Comparison of ENCODE assay signal across 12 cellular contexts in the genomic region with DNA sequence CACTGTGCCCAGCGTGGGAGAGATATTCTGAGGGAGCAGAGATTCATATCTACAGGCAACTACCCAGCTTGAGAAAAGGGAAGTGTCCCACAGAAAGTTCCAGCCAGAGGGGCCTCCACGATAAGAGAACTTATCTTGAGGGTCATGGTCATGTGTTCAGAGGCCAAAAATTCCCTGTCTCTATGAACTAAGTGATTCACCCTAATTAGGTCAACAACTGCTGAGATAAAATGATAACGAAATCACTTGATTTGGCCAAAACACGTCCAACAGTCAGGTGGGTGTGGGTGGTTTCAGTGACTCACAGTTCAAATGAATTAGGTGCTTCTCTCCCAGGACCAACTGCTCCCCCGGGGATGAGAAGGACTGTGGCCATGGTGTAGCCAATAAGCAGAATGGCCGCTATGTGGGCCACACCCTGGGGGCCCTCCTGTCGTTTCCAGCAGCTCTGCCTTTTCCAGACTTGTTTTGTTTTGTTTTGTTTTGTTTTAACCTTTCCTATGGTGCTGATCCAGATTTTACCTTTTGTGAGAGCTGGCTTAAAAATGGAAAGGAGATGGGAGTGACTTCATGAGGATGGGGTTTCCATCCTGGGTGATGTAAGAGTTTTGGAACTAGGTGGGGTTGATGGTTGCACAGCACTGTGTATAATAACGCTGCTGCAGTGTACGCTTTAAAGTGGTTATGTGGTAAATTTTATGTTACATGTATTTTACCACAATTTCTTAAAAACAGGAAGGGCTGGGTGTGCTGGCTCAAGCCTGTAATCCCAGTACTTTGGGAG. TPM values are rescaled to one million over a fixed set of nuclear protein-coding genes. Genes with fewer than 3 reads are reported as not detected.
DNase-seq lines count a peak whose midpoint lies in the region; ATAC-seq and TF ChIP-seq lines count a peak whose summit lies in the region.
"Had no signal": no experiment of that assay in that cellular context is flagged by ENCODE, and none has a peak within 500 bp of the region (broad histone marks: within the 10 kb centered on the region; RNA-seq: fewer than 3 reads in every experiment).

No MANE protein-coding gene starts in this region.

- H3K9me3 ChIP-seq in body of pancreas = no peaks in the 10 kb centered on the region
- H3K9me3 ChIP-seq: colonic mucosa, Peyer's patch had no signal

- H3K27me3 Mint-ChIP-seq in effector memory CD8-positive, alpha-beta T cell = no peaks in the 10 kb centered on the region
- peaks cover 18% of the 10 kb centered on the region for H3K27me3 Mint-ChIP-seq in stimulated activated memory B cell treated with anti-CD40 and anti-IgM and Interleukin-4, amounts not matched to agents 10 μg/mL and 1 μg/mL and 100 μg/mL, for 72 hours

- H3K36me3 Mint-ChIP-seq in effector memory CD8-positive, alpha-beta T cell (ENCODE audit: insufficient read depth) = peaks cover 8% of the 10 kb centered on the region
- H3K36me3 Mint-ChIP-seq in stimulated activated memory B cell treated with anti-CD40 and anti-IgM and Interleukin-4, amounts not matched to agents 10 μg/mL and 1 μg/mL and 100 μg/mL, for 72 hours = no peaks in the 10 kb centered on the region

- H3K9me3 Mint-ChIP-seq in effector memory CD8-positive, alpha-beta T cell = no peaks in the 10 kb centered on the region
- no peaks in the 10 kb centered on the region for H3K9me3 Mint-ChIP-seq in stimulated activated memory B cell treated with anti-CD40 and anti-IgM and Interleukin-4, amounts not matched to agents 10 μg/mL and 1 μg/mL and 100 μg/mL, for 72 hours

- no peak for TF ChIP-seq CTCF in body of pancreas (IDR thresholded peaks at IDR 0.05)

- DNase-seq in activated CD8-positive, alpha-beta memory T cell treated with anti-CD3 and anti-CD28 coated beads for 24 hours = peak; percentile 74
- no peak for DNase-seq in activated CD8-positive, alpha-beta memory T cell treated with anti-CD3 and anti-CD28 coated beads, Interleukin-2, amount 50 U/mL, for 4 hours
- peak; percentile 39 for DNase-seq in activated CD4-positive, alpha-beta T cell treated with anti-CD3 and anti-CD28 coated beads for 4 hours
- peak; percentile 36 to 47 (median 39) for DNase-seq in effector memory CD8-positive, alpha-beta T cell
- DNase-seq in body of pancreas = no peak
- DNase-seq in NCI-H345 treated with DMSO at 0.1 percent for 48 hours (lab: John Stamatoyannopoulos, UW; ENCODE audit: unreplicated experiment) = no peak
- DNase-seq: ACHN, colonic mucosa had no signal

- H3K27ac ChIP-seq in body of pancreas = no peak overlapping the region
- H3K27ac ChIP-seq: colonic mucosa had no signal

- H3K36me3 ChIP-seq in body of pancreas (replicated peaks in 1 of 2; ENCODE audit: insufficient read depth in 1 of 2, low read depth in 2 of 2) = no peaks in the 10 kb centered on the region
- H3K36me3 ChIP-seq: colonic mucosa, Peyer's patch had no signal

- no peak for TF ChIP-seq POLR2A in body of pancreas (IDR thresholded peaks at IDR 0.05)

- H3K4me3 Mint-ChIP-seq in effector memory CD8-positive, alpha-beta T cell = peak overlapping the region; percentile 61 to 64
- H3K4me3 Mint-ChIP-seq in stimulated activated memory B cell treated with anti-CD40 and anti-IgM and Interleukin-4, amounts not matched to agents 10 μg/mL and 1 μg/mL and 100 μg/mL, for 72 hours = no peak overlapping the region

- no peak overlapping the region for H3K4me3 ChIP-seq in body of pancreas
- H3K4me3 ChIP-seq: colonic mucosa, Peyer's patch, skin epidermis had no signal

- peaks cover 3% of the 10 kb centered on the region for H3K4me1 ChIP-seq in body of pancreas
- H3K4me1 ChIP-seq: colonic mucosa, Peyer's patch had no signal

- peak overlapping the region; percentile 92 to 95 for H3K27ac Mint-ChIP-seq in effector memory CD8-positive, alpha-beta T cell
- peak overlapping the region; percentile 81 for H3K27ac Mint-ChIP-seq in stimulated activated memory B cell treated with anti-CD40 and anti-IgM and Interleukin-4, amounts not matched to agents 10 μg/mL and 1 μg/mL and 100 μg/mL, for 72 hours

- intact Hi-C loops in body of pancreas (cut with DNase I) = no loop called here

- peak; percentile 78 for ATAC-seq in effector memory CD8-positive, alpha-beta T cell (replicated peaks)
- peak; percentile 71 for ATAC-seq in stimulated activated memory B cell treated with anti-CD40 and anti-IgM and Interleukin-4, amounts not matched to agents 10 μg/mL and 1 μg/mL and 100 μg/mL, for 72 hours
- ATAC-seq in body of pancreas = no peak
- no peak for ATAC-seq in HG02642 (IDR thresholded peaks at IDR 0.05; ENCODE audit: poor library complexity, unreplicated experiment)

- H3K4me1 Mint-ChIP-seq in effector memory CD8-positive, alpha-beta T cell (ENCODE audit: low read depth in 2 of 2) = peaks cover 39 to 43% of the 10 kb centered on the region in 2 donors
- peaks cover 27% of the 10 kb centered on the region for H3K4me1 Mint-ChIP-seq in stimulated activated memory B cell treated with anti-CD40 and anti-IgM and Interleukin-4, amounts not matched to agents 10 μg/mL and 1 μg/mL and 100 μg/mL, for 72 hours

- H3K27me3 ChIP-seq in body of pancreas = no peaks in the 10 kb centered on the region
- H3K27me3 ChIP-seq: colonic mucosa, Peyer's patch had no signal

- WGBS in body of pancreas, 2 donors = 32 to 47% methylated on average over 9 of the region's 9 CpGs

RNA-seq across cellular contexts. Expression of a gene that starts 8.7 kb away (rescaled TPM):
- total RNA-seq in body of pancreas = not detected
- total RNA-seq: colonic mucosa, Peyer's patch had no signal

RNA-seq across cellular contexts. Expression of a gene that starts 43.2 kb away (rescaled TPM):
- total RNA-seq in body of pancreas = 1 to 10 TPM; 2.3 to 3.3 TPM

Comparison
In these comparisons a context has a peak if more than half of its experiments do, and no peak if none do; other contexts are left out.
1. DNase-seq: peak in activated CD8-positive, alpha-beta memory T cell treated with anti-CD3 and anti-CD28 coated beads for 24 hours (single experiment), activated CD4-positive, alpha-beta T cell treated with anti-CD3 and anti-CD28 coated beads for 4 hours (2 of 2) and effector memory CD8-positive, alpha-beta T cell (3 of 3); none in activated CD8-positive, alpha-beta memory T cell treated with anti-CD3 and anti-CD28 coated beads, Interleukin-2, amount 50 U/mL, for 4 hours (single experiment), body of pancreas (0 of 4) and NCI-H345 treated with DMSO at 0.1 percent for 48 hours (single experiment).
2. ATAC-seq: peak in effector memory CD8-positive, alpha-beta T cell (single experiment) and stimulated activated memory B cell treated with anti-CD40 and anti-IgM and Interleukin-4, amounts not matched to agents 10 μg/mL and 1 μg/mL and 100 μg/mL, for 72 hours (single experiment); none in body of pancreas (single experiment) and HG02642 (single experiment).